1 cellular context compared by ENCODE assay signal in the genomic region with DNA sequence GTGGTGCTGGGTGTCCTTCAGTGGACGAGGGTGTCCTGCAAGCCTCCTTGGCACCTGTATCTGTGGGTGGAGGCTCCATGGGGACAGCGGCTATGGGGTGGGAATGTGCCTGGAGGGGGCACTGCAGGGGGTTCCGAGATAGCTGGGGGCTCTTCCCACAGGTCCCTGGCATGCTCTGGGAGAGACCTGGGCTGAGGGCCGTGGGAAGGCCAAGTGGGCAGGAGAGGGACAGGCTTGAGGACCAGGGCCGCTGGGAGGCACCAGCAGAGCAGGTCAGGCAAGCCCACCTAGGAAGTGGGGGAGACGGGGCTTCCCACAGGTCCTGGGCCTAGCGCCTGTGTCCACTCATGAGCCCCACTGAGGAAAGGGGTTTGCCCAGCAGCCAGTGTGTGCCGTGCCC.
TF ChIP-seq lines count a peak whose summit lies in the region.

No MANE protein-coding gene starts in this region.

TF ChIP-seq in HEK293, 187 proteins besides CTCF, POLR2A, EP300 and RAD21 (continued from another document):
- TF ChIP-seq PRDM10 (tag by site-specific recombination; IDR thresholded peaks at IDR 0.05) (no peak), EGR2 (tag by site-specific recombination; IDR thresholded peaks at IDR 0.05; ENCODE audit: low read depth) (peak; percentile 37; the same call in 1 of the 2 replicates), ZNF37A (tag by site-specific recombination; IDR thresholded peaks at IDR 0.05) (no peak)
